ENCODE assay signal across 12 cellular contexts in genomic region chr14:90087433-90087832, GRCh38. TPM values are rescaled to one million over a fixed set of nuclear protein-coding genes. Genes with fewer than 3 reads are reported as not detected.
DNase-seq lines count a peak whose midpoint lies in the region; TF ChIP-seq lines count a peak whose summit lies in the region.
"Had no signal": no experiment of that assay in that cellular context is flagged by ENCODE, and none has a peak within 500 bp of the region (broad histone marks: within the 10 kb centered on the region; RNA-seq: fewer than 3 reads in every experiment).

No MANE protein-coding gene starts in this region.

- H4K8ac ChIP-seq in trophoblast cell (ENCODE audit: low read depth, low read length) = no peak overlapping the region

- no peak overlapping the region for H3K27ac ChIP-seq in trophoblast cell (ENCODE audit: low read depth, low read length)
- H3K27ac ChIP-seq: cardiac muscle cell had no signal

- H3K4me2 ChIP-seq in trophoblast cell (ENCODE audit: low read length) = no peak overlapping the region

- no CpG with 5 or more reads among the region's 6 CpGs for WGBS in trophoblast cell (ENCODE audit: extremely low coverage, insufficient coverage, insufficient read length)

- H3K9me3 ChIP-seq in trophoblast cell (ENCODE audit: insufficient read depth, low read depth, low read length) = no peaks in the 10 kb centered on the region

- no peak overlapping the region for H3K9ac ChIP-seq in trophoblast cell (ENCODE audit: low read length)

- H3K79me2 ChIP-seq in trophoblast cell (ENCODE audit: control insufficient read depth, insufficient read depth, low read length, poor library complexity) = no peaks in the 10 kb centered on the region

- no peak overlapping the region for H2AFZ ChIP-seq in trophoblast cell (ENCODE audit: insufficient read depth, low read length, poor library complexity)

- no peak overlapping the region for H2BK12ac ChIP-seq in trophoblast cell (ENCODE audit: low read length)

- H2BK5ac ChIP-seq in trophoblast cell (ENCODE audit: low read depth, low read length, poor library complexity) = no peak overlapping the region

- H3K18ac ChIP-seq in trophoblast cell (ENCODE audit: low read length) = no peak overlapping the region

- H4K12ac ChIP-seq in trophoblast cell (ENCODE audit: low read depth, low read length) = no peak overlapping the region

- no peaks in the 10 kb centered on the region for H3K27me3 ChIP-seq in trophoblast cell (ENCODE audit: insufficient read depth, low read length)
- H3K27me3 ChIP-seq: cardiac muscle cell had no signal

- H2BK120ac ChIP-seq in trophoblast cell (ENCODE audit: insufficient read depth, low read length, poor library complexity) = no peak overlapping the region

- no peak overlapping the region for H4K91ac ChIP-seq in trophoblast cell (ENCODE audit: low read depth, low read length)

- no peak for TF ChIP-seq CTCF in GM12865 (IDR thresholded peaks at IDR 0.05; ENCODE audit: insufficient read depth, low read depth, low read length, missing control alignments)

- H3K14ac ChIP-seq in trophoblast cell (ENCODE audit: low read length) = no peak overlapping the region

- no peak overlapping the region for H3K4ac ChIP-seq in trophoblast cell (ENCODE audit: low read depth, low read length)

- no peaks in the 10 kb centered on the region for H3K79me1 ChIP-seq in trophoblast cell (ENCODE audit: low read length)

- H3K36me3 ChIP-seq in trophoblast cell (ENCODE audit: control insufficient read depth in 1 of 2, insufficient read depth in 2 of 2, low read length in 2 of 2) = no peaks in the 10 kb centered on the region
- H3K36me3 ChIP-seq: cardiac muscle cell had no signal

- H3K4me3 ChIP-seq in GM12865 (ENCODE audit: low read depth, low read length) (no peak overlapping the region), trophoblast cell (ENCODE audit: low read depth, low read length) (no peak overlapping the region)
- H3K4me3 ChIP-seq: cardiac muscle cell, K562 had no signal

- H3K23ac ChIP-seq in trophoblast cell (ENCODE audit: low read length) = no peak overlapping the region

- H2AK5ac ChIP-seq in trophoblast cell (ENCODE audit: low read length) = no peak overlapping the region

- DNase-seq in GM12865 (ENCODE audit: low read depth) (peak; percentile 4), NOMO-1 treated with dmso at 0.1 percent for 144 hours (lab: John Stamatoyannopoulos, UW; ENCODE audit: unreplicated experiment) (peak; percentile 96), fibroblast of gingiva (ENCODE audit: low read depth) (peak; percentile 48), trophoblast cell (peak; percentile 72 to 84), SW 1271 (lab: John Stamatoyannopoulos, UW) (no peak), cerebellar nuclear complex (lab: John Stamatoyannopoulos, UW) (no peak)
- DNase-seq in activated CD4-positive, alpha-beta T cell treated with anti-CD3 and anti-CD28 coated beads, Interleukin-2, amount 50 U/mL, for 48 hours = no peak
- no peak for DNase-seq in activated CD8-positive, alpha-beta memory T cell treated with anti-CD3 and anti-CD28 coated beads, Interleukin-2, amount 50 U/mL, for 4 hours
- DNase-seq: GDM1; stimulated activated CD4-positive, alpha-beta T cell treated with anti-CD3 and anti-CD28 coated beads, Interleukin-2, amount 100 ng/mL, for 24 hours had no signal

- H3K4me1 ChIP-seq in trophoblast cell (ENCODE audit: control insufficient read depth in 1 of 2, insufficient read depth in 2 of 2, low read length in 2 of 2) = no peaks in the 10 kb centered on the region

RNA-seq across cellular contexts. Expression of gene KCNK13, which starts 25.6 kb away (rescaled TPM):
- polyA plus RNA-seq in trophoblast cell (2013) = 0.51 and 0.53 TPM in 2 replicates

Comparison
In these comparisons a context has a peak if more than half of its experiments do, and no peak if none do; other contexts are left out.
1. DNase-seq: peak in GM12865 (single experiment), NOMO-1 treated with dmso at 0.1 percent for 144 hours (single experiment), fibroblast of gingiva (single experiment) and trophoblast cell (2 of 2); none in activated CD4-positive, alpha-beta T cell treated with anti-CD3 and anti-CD28 coated beads, Interleukin-2, amount 50 U/mL, for 48 hours (0 of 2), activated CD8-positive, alpha-beta memory T cell treated with anti-CD3 and anti-CD28 coated beads, Interleukin-2, amount 50 U/mL, for 4 hours (single experiment), SW 1271 (0 of 2) and cerebellar nuclear complex (0 of 2).